8 cellular contexts compared by ENCODE assay signal in genomic region chr4:1082215-1083182, GRCh38. TPM values are rescaled to one million over a fixed set of nuclear protein-coding genes. Genes with fewer than 3 reads are reported as not detected.
A peak's percentile ranks its signal among the peaks of the same experiment; 100 is the strongest.
DNase-seq lines count a peak whose midpoint lies in the region; ATAC-seq and TF ChIP-seq lines count a peak whose summit lies in the region.

No MANE protein-coding gene starts in this region.

- H3K4me1 ChIP-seq in H9 (ENCODE audit: insufficient read depth, low read length) (no peaks in the 10 kb centered on the region), Peyer's patch (peaks cover 0 to 6% (median 0%) of the 10 kb centered on the region in 4 donors)

- H3K9me3 ChIP-seq in H9 (ENCODE audit: control insufficient read depth, low read depth, low read length) (no peaks in the 10 kb centered on the region), Peyer's patch (no peaks in the 10 kb centered on the region)

- H3K23me2 ChIP-seq in H9 (ENCODE audit: insufficient read length, low read depth, low read length, poor library complexity, severe bottlenecking): no peaks in the 10 kb centered on the region

- H4K5ac ChIP-seq in H9 (ENCODE audit: insufficient read length, low read depth, low read length): no peak overlapping the region

- H2AFZ ChIP-seq in H9 (ENCODE audit: low read length): no peak overlapping the region

- CTCF ChIA-PET in activated CD8-positive, alpha-beta T cell treated with anti-CD3 and anti-CD28 coated beads for 36 hours (lab: Charles Lee): interaction anchor here (1.5 kb wide), 1 partner anchor 9 kb away, joined by 3 read pairs; no protein-coding TSS in a partner anchor

- H3K18ac ChIP-seq in H9 (ENCODE audit: insufficient read length, low read depth, low read length): no peak overlapping the region

- no peaks in the 10 kb centered on the region for H3K79me2 ChIP-seq in H9 (ENCODE audit: insufficient read depth, low read length)

- no peak overlapping the region for H3T11ph ChIP-seq in H9 (ENCODE audit: low read length)

- WGBS in H9 (ENCODE audit: extremely low coverage, insufficient read length, low lambda C conversion rate): no CpG with 5 or more reads among the region's 29 CpGs

- H3K4ac ChIP-seq in H9 (ENCODE audit: low read depth, low read length): no peak overlapping the region

- H3K4me3 ChIP-seq in Peyer's patch: no peak overlapping the region

- no peak overlapping the region for H2BK20ac ChIP-seq in H9 (ENCODE audit: low read depth, low read length, poor library complexity, severe bottlenecking)

- peaks cover 4 to 5% of the 10 kb centered on the region in 2 experiments; a peak in 2 of 4 replicates for H3K4me1 Mint-ChIP-seq in H9
- H3K4me1 Mint-ChIP-seq in activated CD8-positive, alpha-beta T cell treated with anti-CD3 and anti-CD28 coated beads for 36 hours (ENCODE audit: low read depth): peaks cover 3% of the 10 kb centered on the region

- H4K8ac ChIP-seq in H9 (replicated peaks; ENCODE audit: insufficient read length, low read depth, low read length): no peak overlapping the region

- POLR2A ChIA-PET in activated CD8-positive, alpha-beta T cell treated with anti-CD3 and anti-CD28 coated beads for 36 hours (lab: Charles Lee): no interaction called here

- TF ChIP-seq POLR2A in Peyer's patch (IDR thresholded peaks at IDR 0.05): no peak

- no peaks in the 10 kb centered on the region for H3K79me1 ChIP-seq in H9 (ENCODE audit: insufficient read depth, low read depth, low read length, poor library complexity, severe bottlenecking)

- H2AK5ac ChIP-seq in H9 (ENCODE audit: insufficient read length, low read length): no peak overlapping the region

- TF ChIP-seq CTCF in H9 (conservative IDR thresholded peaks at IDR 0.05): no peak
- TF ChIP-seq CTCF in Peyer's patch (IDR thresholded peaks at IDR 0.05): no peak
- TF ChIP-seq CTCF in activated CD8-positive, alpha-beta T cell treated with anti-CD3 and anti-CD28 coated beads for 36 hours (IDR thresholded peaks at IDR 0.05): no peak

- no peak overlapping the region for H2BK120ac ChIP-seq in H9 (ENCODE audit: low read depth, low read length, poor library complexity, severe bottlenecking)

- peak; percentile 15 for DNase-seq in H9
- peak in 2 of 3 donors; percentile 69 to 85 for DNase-seq in Peyer's patch
- DNase-seq in fibroblast of peridontal ligament (ENCODE audit: extremely low read depth): peak; percentile 82
- DNase-seq in renal cortical epithelial cell (ENCODE audit: low read depth): peak; percentile 97
- DNase-seq in activated CD8-positive, alpha-beta T cell treated with anti-CD3 and anti-CD28 coated beads for 36 hours: no peak
- DNase-seq in activated CD4-positive, alpha-beta T cell treated with anti-CD3 and anti-CD28 coated beads, Interleukin-2, amount 50 U/mL, for 1 hour: no peak

- no peak overlapping the region for H3K27ac Mint-ChIP-seq in H9
- no peak overlapping the region for H3K27ac Mint-ChIP-seq in activated CD8-positive, alpha-beta T cell treated with anti-CD3 and anti-CD28 coated beads for 36 hours

- no peak overlapping the region for H3K56ac ChIP-seq in H9 (ENCODE audit: insufficient read length, low read depth, low read length)

- no peak overlapping the region for H3K4me2 ChIP-seq in H9 (ENCODE audit: insufficient read depth, insufficient read length, low read length)

- no peak overlapping the region for H2BK12ac ChIP-seq in H9 (ENCODE audit: insufficient read length, low read depth, low read length)

- intact Hi-C loops in activated CD8-positive, alpha-beta T cell treated with anti-CD3 and anti-CD28 coated beads for 36 hours (cut with micrococcal nuclease): no loop called here

- ATAC-seq in GM19328 (IDR thresholded peaks at IDR 0.05; ENCODE audit: unreplicated experiment) (no peak), HG03565 (IDR thresholded peaks at IDR 0.05; ENCODE audit: unreplicated experiment) (no peak)
- no peak for ATAC-seq in activated CD8-positive, alpha-beta T cell treated with anti-CD3 and anti-CD28 coated beads for 36 hours

- H2BK5ac ChIP-seq in H9 (ENCODE audit: insufficient read length, low read length): no peak overlapping the region

- H2BK15ac ChIP-seq in H9 (ENCODE audit: low read depth, low read length): no peak overlapping the region

- H3K27ac ChIP-seq in H9 (ENCODE audit: insufficient read length, low read depth, low read length) (no peak overlapping the region), Peyer's patch (peak overlapping the region in 1 of 4 donors; percentile 72)

- peaks cover 62% of the 10 kb centered on the region for H3K27me3 Mint-ChIP-seq in H9 (ENCODE audit: low read depth)
- peaks cover 16% of the 10 kb centered on the region for H3K27me3 Mint-ChIP-seq in activated CD8-positive, alpha-beta T cell treated with anti-CD3 and anti-CD28 coated beads for 36 hours

- H3K9me3 Mint-ChIP-seq in H9: peaks cover 0 to 1% of the 10 kb centered on the region in 2 experiments; a peak in 3 of 5 replicates
- no peaks in the 10 kb centered on the region for H3K9me3 Mint-ChIP-seq in activated CD8-positive, alpha-beta T cell treated with anti-CD3 and anti-CD28 coated beads for 36 hours

- no peaks in the 10 kb centered on the region; a peak in 2 of 7 replicates for H3K36me3 Mint-ChIP-seq in H9 (ENCODE audit: insufficient read depth in 1 of 3, low read depth in 3 of 3)
- no peaks in the 10 kb centered on the region for H3K36me3 Mint-ChIP-seq in activated CD8-positive, alpha-beta T cell treated with anti-CD3 and anti-CD28 coated beads for 36 hours (ENCODE audit: low read depth)

- no peak overlapping the region for H4K91ac ChIP-seq in H9 (ENCODE audit: insufficient read length, low read depth, low read length)

- H3K23ac ChIP-seq in H9 (ENCODE audit: insufficient read length, low read depth, low read length): no peak overlapping the region

- no peaks in the 10 kb centered on the region for H3K36me3 ChIP-seq in Peyer's patch

- no peaks in the 10 kb centered on the region for H4K20me1 ChIP-seq in H9 (ENCODE audit: control insufficient read depth, insufficient read depth, insufficient read length)

- H3K14ac ChIP-seq in H9 (ENCODE audit: insufficient read depth, low read length): no peak overlapping the region

- H3K4me3 Mint-ChIP-seq in H9: no peak overlapping the region
- H3K4me3 Mint-ChIP-seq in activated CD8-positive, alpha-beta T cell treated with anti-CD3 and anti-CD28 coated beads for 36 hours: no peak overlapping the region

- H3K27me3 ChIP-seq in H9 (ENCODE audit: insufficient read depth, low read length): no peaks in the 10 kb centered on the region
- no peaks in the 10 kb centered on the region for H3K27me3 ChIP-seq in Peyer's patch

- no peak overlapping the region for H3K9ac ChIP-seq in H9 (ENCODE audit: extremely low read depth, insufficient read length, low read length)

RNA-seq across cellular contexts. Expression of gene RNF212, which starts 30.9 kb away (rescaled TPM):
- 3.0 and 3.3 TPM in 2 replicates for total RNA-seq in H9 (2021)
- 1 to 10 TPM in 3 of 4 donors, not detected in 1; 4.5 to 6.6 (median 5.4) TPM for total RNA-seq in Peyer's patch
- 0.52 and 8.8 TPM in 2 replicates for total RNA-seq in renal cortical epithelial cell
- total RNA-seq in activated CD8-positive, alpha-beta T cell treated with anti-CD3 and anti-CD28 coated beads for 36 hours: 1 to 10 TPM; 3.0 to 3.3 TPM

Comparison
In these comparisons a context has a peak if more than half of its experiments do, and no peak if none do; other contexts are left out.
1. DNase-seq: peak in H9 (single experiment), Peyer's patch (2 of 3), fibroblast of peridontal ligament (single experiment) and renal cortical epithelial cell (single experiment); none in activated CD8-positive, alpha-beta T cell treated with anti-CD3 and anti-CD28 coated beads for 36 hours (single experiment) and activated CD4-positive, alpha-beta T cell treated with anti-CD3 and anti-CD28 coated beads, Interleukin-2, amount 50 U/mL, for 1 hour (single experiment).